18 cellular contexts compared by ENCODE assay signal in genomic region chr7:22698762-22699161, GRCh38. TPM values are rescaled to one million over a fixed set of nuclear protein-coding genes. Genes with fewer than 3 reads are reported as not detected.
DNase-seq lines count a peak whose midpoint lies in the region; TF ChIP-seq lines count a peak whose summit lies in the region.
"Had no signal": no experiment of that assay in that cellular context is flagged by ENCODE, and none has a peak within 500 bp of the region (broad histone marks: within the 10 kb centered on the region; RNA-seq: fewer than 3 reads in every experiment).

No MANE protein-coding gene starts in this region.

- no peak overlapping the region for H3K9ac ChIP-seq in KMS-11

- no peak overlapping the region for H2AFZ ChIP-seq in KMS-11 (ENCODE audit: low read depth)

- H4K20me1 ChIP-seq in KMS-11 (ENCODE audit: insufficient read depth), result no peaks in the 10 kb centered on the region

- H3K27me3 ChIP-seq in KMS-11 (ENCODE audit: insufficient read depth, low read depth), result no peaks in the 10 kb centered on the region
- no peaks in the 10 kb centered on the region for H3K27me3 ChIP-seq in effector memory CD4-positive, alpha-beta T cell (replicated peaks; ENCODE audit: control insufficient read depth, insufficient read depth, low read length, poor library complexity, severe bottlenecking)
- H3K27me3 ChIP-seq in right atrium auricular region, result no peaks in the 10 kb centered on the region

- H3K9me3 ChIP-seq in mesodermal cell (ENCODE audit: control insufficient read depth, low read length) (no peaks in the 10 kb centered on the region), right atrium auricular region (no peaks in the 10 kb centered on the region)
- no peaks in the 10 kb centered on the region for H3K9me3 ChIP-seq in effector memory CD4-positive, alpha-beta T cell (ENCODE audit: control insufficient read depth, low read length)

- DNase-seq in NOMO-1 treated with DMSO at 0.1 percent for 48 hours (lab: John Stamatoyannopoulos, UW; ENCODE audit: unreplicated experiment), result peak; percentile 13
- no peak for DNase-seq in NOMO-1 (lab: John Stamatoyannopoulos, UW; ENCODE audit: unreplicated experiment in 2 of 2)
- peak; percentile 27 to 40 for DNase-seq in activated T-cell treated with anti-CD3 and anti-CD28 coated beads, Interleukin-2, amount 50 U/mL, for 48 hours
- no peak for DNase-seq in effector memory CD4-positive, alpha-beta T cell
- no peak for DNase-seq in right atrium auricular region (ENCODE audit: low spot score)
- no peak for DNase-seq in DMS53 (lab: John Stamatoyannopoulos, UW)
- DNase-seq: 8988T; anterior cingulate cortex; CD4-positive, alpha-beta T cell; NCI-H1417; nucleus accumbens; SHP77 treated with DMSO at 0.1 percent for 48 hours; substantia nigra had no signal

- 78 to 97% methylated on average over 3 of the region's 6 CpGs for WGBS in mesodermal cell (ENCODE audit: insufficient coverage in 2 of 2), 2 experiments

- H3K4me1 ChIP-seq in KMS-11 (ENCODE audit: low read depth, poor library complexity, severe bottlenecking), result peaks cover 70% of the 10 kb centered on the region
- H3K4me1 ChIP-seq in mesodermal cell (ENCODE audit: control insufficient read depth, insufficient read depth, low read length, poor library complexity, severe bottlenecking), result peaks cover 19% of the 10 kb centered on the region
- peaks cover 10% of the 10 kb centered on the region for H3K4me1 ChIP-seq in effector memory CD4-positive, alpha-beta T cell (ENCODE audit: control insufficient read depth, insufficient read depth, low read length, poor library complexity, severe bottlenecking)
- peaks cover 0 to 4% of the 10 kb centered on the region in 2 donors for H3K4me1 ChIP-seq in right atrium auricular region

- H3K36me3 ChIP-seq in KMS-11 (ENCODE audit: insufficient read depth) (no peaks in the 10 kb centered on the region), mesodermal cell (ENCODE audit: control insufficient read depth, insufficient read depth, low read length) (no peaks in the 10 kb centered on the region), right atrium auricular region (no peaks in the 10 kb centered on the region)
- no peaks in the 10 kb centered on the region for H3K36me3 ChIP-seq in effector memory CD4-positive, alpha-beta T cell (ENCODE audit: control insufficient read depth, insufficient read depth, low read length)

- H3K27ac ChIP-seq in KMS-11 (no peak overlapping the region), mesodermal cell (ENCODE audit: low read depth, low read length, severe bottlenecking) (peak overlapping the region; percentile 63), right atrium auricular region (no peak overlapping the region)
- H3K27ac ChIP-seq in effector memory CD4-positive, alpha-beta T cell (ENCODE audit: insufficient read depth, low read length, poor library complexity, severe bottlenecking), result no peak overlapping the region
- H3K27ac ChIP-seq: epithelial cell of prostate had no signal

- TF ChIP-seq CTCF in KMS-11 (conservative IDR thresholded peaks at IDR 0.05; ENCODE audit: low read depth, low read length) (no peak), right atrium auricular region (IDR thresholded peaks at IDR 0.05) (no peak)

- no peaks in the 10 kb centered on the region for H3K79me2 ChIP-seq in KMS-11 (ENCODE audit: insufficient read depth, low read depth)

- 0 out of 2 replicates have a peak overlapping the region, but pooled peaks have one; percentile 1 for H3K4me2 ChIP-seq in KMS-11

- no peak overlapping the region for H3K4me3 ChIP-seq in KMS-11 (IDR thresholded peaks at IDR 0.05; ENCODE audit: insufficient read depth, low read depth, low read length)
- no peak overlapping the region for H3K4me3 ChIP-seq in mesodermal cell (ENCODE audit: extremely low read depth, insufficient read depth, low read length, poor library complexity, severe bottlenecking)
- H3K4me3 ChIP-seq in effector memory CD4-positive, alpha-beta T cell (ENCODE audit: insufficient read depth, low read depth, low read length, poor library complexity, severe bottlenecking), result no peak overlapping the region
- no peak overlapping the region for H3K4me3 ChIP-seq in right atrium auricular region
- H3K4me3 ChIP-seq: skin epidermis had no signal

RNA-seq across cellular contexts. Expression of gene IL6, which starts 28.2 kb away (rescaled TPM):
- polyA plus RNA-seq in mesodermal cell (2013, experiment 1 of 2), result 4.7 TPM
- 5.2 TPM for polyA plus RNA-seq in mesodermal cell (2013, experiment 2 of 2)
- 10 to 100 TPM in 1 of 2 donors, 1 to 10 TPM in 1; 3.6 to 19.8 TPM for total RNA-seq in right atrium auricular region
- total RNA-seq: CD4-positive, alpha-beta T cell; G401 had no signal

Comparison
In these comparisons a context has a peak if more than half of its experiments do, and no peak if none do; other contexts are left out.
1. DNase-seq: peak in NOMO-1 treated with DMSO at 0.1 percent for 48 hours (single experiment) and activated T-cell treated with anti-CD3 and anti-CD28 coated beads, Interleukin-2, amount 50 U/mL, for 48 hours (2 of 2); none in NOMO-1 (0 of 2), effector memory CD4-positive, alpha-beta T cell (0 of 3), right atrium auricular region (single experiment) and DMS53 (single experiment).